In the genomic region with DNA sequence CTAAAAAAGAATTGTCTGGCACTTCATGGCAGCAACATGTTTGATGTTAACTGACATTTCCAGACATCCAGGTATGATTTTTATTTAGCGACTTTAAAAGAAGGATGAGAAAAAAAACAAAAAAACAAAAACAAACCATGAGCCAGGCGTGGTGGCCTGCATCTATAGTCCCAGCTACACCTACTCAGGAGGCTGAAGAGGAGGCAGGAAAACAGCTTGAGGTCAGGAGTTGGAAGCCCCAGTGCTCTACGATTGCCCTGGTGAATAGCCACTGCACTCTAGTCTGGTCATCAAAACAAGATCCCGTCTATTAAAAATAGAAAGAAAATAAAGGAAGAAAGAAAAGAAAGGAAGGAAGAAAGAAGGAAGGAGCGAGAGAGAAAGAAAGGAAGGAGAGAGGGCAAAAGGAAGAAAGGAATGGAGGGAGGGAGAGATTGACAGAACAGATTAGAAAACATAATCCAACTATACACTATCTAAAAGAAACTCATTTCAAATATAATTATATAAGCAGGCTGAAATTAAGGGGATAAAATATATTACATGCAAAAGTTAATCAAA, we compare ENCODE assay signal across 18 cellular contexts.
DNase-seq lines count a peak whose midpoint lies in the region; ATAC-seq and TF ChIP-seq lines count a peak whose summit lies in the region.
"Had no signal": no experiment of that assay in that cellular context is flagged by ENCODE, and none has a peak within 500 bp of the region (broad histone marks: within the 10 kb centered on the region; RNA-seq: fewer than 3 reads in every experiment).

No MANE protein-coding gene starts in this region.

- H3K9ac ChIP-seq in SK-N-SH: no peak overlapping the region

- H3K4me3 ChIP-seq in SK-N-SH (ENCODE audit: low read depth in 2 of 2, low read length in 1 of 2) (no peak overlapping the region), GM23338 (peak overlapping the region; percentile 12; the same call in 1 of the 2 replicates)
- H3K4me3 ChIP-seq: cardiac muscle cell, ovary, Peyer's patch, skin epidermis, upper lobe of left lung had no signal

- H3K27ac Mint-ChIP-seq in GM23338: no peak overlapping the region
- H3K27ac Mint-ChIP-seq in T-helper 17 cell: peak overlapping the region; percentile 44
- H3K27ac Mint-ChIP-seq in memory B cell: peak overlapping the region; percentile 65

- H3K9me3 Mint-ChIP-seq in GM23338: peaks cover 20% of the 10 kb centered on the region
- H3K9me3 Mint-ChIP-seq in memory B cell: peaks cover 30% of the 10 kb centered on the region

- H3K27ac ChIP-seq in SK-N-SH (ENCODE audit: low read depth in 2 of 2, low read length in 1 of 2) (no peak overlapping the region), GM23338 (ENCODE audit: low read depth) (no peak overlapping the region)
- H3K27ac ChIP-seq: cardiac muscle cell, ovary, Peyer's patch, skin epidermis, upper lobe of left lung had no signal

- 7% methylated on average over 5 of the region's 5 CpGs for WGBS in SK-N-SH (ENCODE audit: low lambda C conversion rate)

- TF ChIP-seq RAD21 in SK-N-SH (IDR thresholded peaks at IDR 0.05; ENCODE audit: low read length): no peak

- H3F3A ChIP-seq in SK-N-SH (replicated peaks; ENCODE audit: insufficient read depth): no peaks in the 10 kb centered on the region
- H3F3A ChIP-seq in GM23338 (replicated peaks; ENCODE audit: low read depth): peaks cover 34% of the 10 kb centered on the region

- H4K20me1 ChIP-seq in SK-N-SH (ENCODE audit: insufficient read depth): no peaks in the 10 kb centered on the region
- H4K20me1 ChIP-seq in GM23338 (replicated peaks; ENCODE audit: insufficient read depth): peaks cover 33% of the 10 kb centered on the region

- TF ChIP-seq EP300 in SK-N-SH (IDR thresholded peaks at IDR 0.05; ENCODE audit: borderline replicate concordance in 1 of 2, low read depth in 1 of 2, low read length in 1 of 2): no peak

- H3K4me1 Mint-ChIP-seq in GM23338 (peaks cover 36% of the 10 kb centered on the region), T-helper 17 cell (no peaks in the 10 kb centered on the region), memory B cell (peaks cover 7% of the 10 kb centered on the region)

- H3K27me3 ChIP-seq in SK-N-SH (ENCODE audit: insufficient read depth) (peaks cover 77% of the 10 kb centered on the region), GM23338 (ENCODE audit: insufficient read depth) (peaks cover 100% of the 10 kb centered on the region)
- H3K27me3 ChIP-seq: ovary had no signal

- H3K4me1 ChIP-seq in SK-N-SH (ENCODE audit: control insufficient read depth in 1 of 2, insufficient read depth in 2 of 2, low read depth in 1 of 2, low read length in 1 of 2) (0 out of 4 replicates have a peak, but pooled peaks cover 0 to 4% of the 10 kb centered on the region in 2 experiments), GM23338 (ENCODE audit: insufficient read depth) (peaks cover 49% of the 10 kb centered on the region)
- H3K4me1 ChIP-seq: Peyer's patch had no signal

- H3K79me2 ChIP-seq in SK-N-SH (ENCODE audit: insufficient read depth): no peaks in the 10 kb centered on the region
- H3K79me2 ChIP-seq in GM23338 (replicated peaks; ENCODE audit: insufficient read depth): no peaks in the 10 kb centered on the region

- H2AFZ ChIP-seq in SK-N-SH (ENCODE audit: low read depth): 0 out of 2 replicates have a peak overlapping the region, but pooled peaks have one; percentile 47
- H2AFZ ChIP-seq in GM23338: no peak overlapping the region

- H3K4me3 Mint-ChIP-seq in GM23338 (peak overlapping the region; percentile 9; the same call in 1 of the 3 replicates), T-helper 17 cell (peak overlapping the region; percentile 46), memory B cell (peak overlapping the region; percentile 9)

- TF ChIP-seq CTCF in SK-N-SH (IDR thresholded peaks at IDR 0.05) (no peak), GM23338 (conservative IDR thresholded peaks at IDR 0.05; ENCODE audit: low read depth in 2 of 2) (no peak), GM20000 (IDR thresholded peaks at IDR 0.05; ENCODE audit: extremely low read depth, missing control alignments) (no peak)

- H3K36me3 ChIP-seq in SK-N-SH (replicated peaks in 1 of 2; ENCODE audit: control insufficient read depth in 1 of 2, insufficient read depth in 2 of 2, low read length in 1 of 2) (no peaks in the 10 kb centered on the region), GM23338 (ENCODE audit: insufficient read depth) (no peaks in the 10 kb centered on the region)
- H3K36me3 ChIP-seq: cardiac muscle cell, ovary, Peyer's patch, upper lobe of left lung had no signal

- no peaks in the 10 kb centered on the region for H3K9me3 ChIP-seq in SK-N-SH
- H3K9me3 ChIP-seq in T-helper 17 cell (ENCODE audit: control insufficient read depth, low read length, poor library complexity, severe bottlenecking): peaks cover 15% of the 10 kb centered on the region
- H3K9me3 ChIP-seq: upper lobe of left lung had no signal

- no peak for DNase-seq in SK-N-SH
- no peak for DNase-seq in GM23338 (ENCODE audit: low spot score)
- DNase-seq in T-helper 17 cell: no peak
- no peak for DNase-seq in memory B cell (ENCODE audit: low spot score in 2 of 2)
- DNase-seq in GM20000 (ENCODE audit: low spot score): no peak
- DNase-seq: hippocampal formation, left colon, NCI-H187, NCI-H510A, ovary, Peyer's patch, upper lobe of left lung had no signal

- H3K27me3 Mint-ChIP-seq in GM23338 (ENCODE audit: insufficient read depth, low read depth, poor library complexity): peaks cover 98% of the 10 kb centered on the region
- H3K27me3 Mint-ChIP-seq in T-helper 17 cell: peaks cover 64% of the 10 kb centered on the region
- H3K27me3 Mint-ChIP-seq in memory B cell: peaks cover 45% of the 10 kb centered on the region

- H3K4me2 ChIP-seq in SK-N-SH (peak overlapping the region; percentile 24; the same call in 1 of the 2 replicates), GM23338 (0 out of 2 replicates have a peak overlapping the region, but pooled peaks have one; percentile 20)

- H3K36me3 Mint-ChIP-seq in GM23338 (ENCODE audit: low read depth) (peaks cover 3% of the 10 kb centered on the region; the same call in 2 of the 3 replicates), T-helper 17 cell (ENCODE audit: low read depth) (peaks cover 6% of the 10 kb centered on the region), memory B cell (peaks cover 7% of the 10 kb centered on the region)

- ATAC-seq in SK-N-SH treated with all-trans-retinoic acid at 6 μM for 48 hours (no peak), GM23338 (no peak), T-helper 17 cell (no peak), memory B cell (ENCODE audit: low read depth) (no peak), GM21526 (IDR thresholded peaks at IDR 0.05; ENCODE audit: low FRiP score, unreplicated experiment) (no peak), GM21786 (IDR thresholded peaks at IDR 0.05; ENCODE audit: unreplicated experiment) (no peak)
- ATAC-seq: activated CD4-positive, CD25-positive, alpha-beta regulatory T cell treated with anti-CD3 and anti-CD28 coated beads, Interleukin-2, amount 50 U/mL, for 24 hours; left colon had no signal

- no peaks in the 10 kb centered on the region for H3K9me2 ChIP-seq in SK-N-SH
- no peaks in the 10 kb centered on the region for H3K9me2 ChIP-seq in GM23338 (ENCODE audit: insufficient read depth)

- CTCF ChIA-PET in SK-N-SH (lab: Yijun Ruan, JAX): no interaction called here

- POLR2A ChIA-PET in SK-N-SH (lab: Yijun Ruan, JAX): no interaction called here

TF ChIP-seq in SK-N-SH, 30 proteins besides CTCF, POLR2A, EP300 and RAD21 (continues in another document):
- no peak for TF ChIP-seq RCOR1 (IDR thresholded peaks at IDR 0.05; ENCODE audit: low read length)
- no peak for TF ChIP-seq GATA2 (CRISPR knock-in tag; IDR thresholded peaks at IDR 0.05)
- TF ChIP-seq, protein P1, sequence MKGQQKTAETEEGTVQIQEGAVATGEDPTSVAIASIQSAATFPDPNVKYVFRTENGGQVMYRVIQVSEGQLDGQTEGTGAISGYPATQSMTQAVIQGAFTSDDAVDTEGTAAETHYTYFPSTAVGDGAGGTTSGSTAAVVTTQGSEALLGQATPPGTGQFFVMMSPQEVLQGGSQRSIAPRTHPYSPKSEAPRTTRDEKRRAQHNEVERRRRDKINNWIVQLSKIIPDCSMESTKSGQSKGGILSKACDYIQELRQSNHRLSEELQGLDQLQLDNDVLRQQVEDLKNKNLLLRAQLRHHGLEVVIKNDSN (IDR thresholded peaks at IDR 0.05; ENCODE audit: borderline replicate concordance, low read depth): no peak
- no peak for TF ChIP-seq ELF1 (IDR thresholded peaks at IDR 0.05)
- TF ChIP-seq MEF2A (IDR thresholded peaks at IDR 0.05; ENCODE audit: borderline replicate concordance, low read depth): no peak

TF ChIP-seq in SK-N-SH treated with all-trans-retinoic acid at 6 μM for 48 hours, 23 proteins besides CTCF, POLR2A, EP300 and RAD21 (continues in another document):
- TF ChIP-seq TCF4 (CRISPR knock-in tag; IDR thresholded peaks at IDR 0.05; ENCODE audit: borderline replicate concordance): no peak
- no peak for TF ChIP-seq ZNF8 (CRISPR knock-in tag; IDR thresholded peaks at IDR 0.05)
- no peak for TF ChIP-seq RARB (CRISPR knock-in tag; IDR thresholded peaks at IDR 0.05)
- no peak for TF ChIP-seq ZNF565 (CRISPR knock-in tag; conservative IDR thresholded peaks at IDR 0.05; ENCODE audit: low read depth)

TF ChIP-seq in GM23338, 12 proteins besides CTCF, POLR2A, EP300 and RAD21 (continues in another document):
- no peak for TF ChIP-seq EZH2phosphoT487 (IDR thresholded peaks at IDR 0.05; ENCODE audit: unreplicated experiment)
- TF ChIP-seq, protein P2, sequence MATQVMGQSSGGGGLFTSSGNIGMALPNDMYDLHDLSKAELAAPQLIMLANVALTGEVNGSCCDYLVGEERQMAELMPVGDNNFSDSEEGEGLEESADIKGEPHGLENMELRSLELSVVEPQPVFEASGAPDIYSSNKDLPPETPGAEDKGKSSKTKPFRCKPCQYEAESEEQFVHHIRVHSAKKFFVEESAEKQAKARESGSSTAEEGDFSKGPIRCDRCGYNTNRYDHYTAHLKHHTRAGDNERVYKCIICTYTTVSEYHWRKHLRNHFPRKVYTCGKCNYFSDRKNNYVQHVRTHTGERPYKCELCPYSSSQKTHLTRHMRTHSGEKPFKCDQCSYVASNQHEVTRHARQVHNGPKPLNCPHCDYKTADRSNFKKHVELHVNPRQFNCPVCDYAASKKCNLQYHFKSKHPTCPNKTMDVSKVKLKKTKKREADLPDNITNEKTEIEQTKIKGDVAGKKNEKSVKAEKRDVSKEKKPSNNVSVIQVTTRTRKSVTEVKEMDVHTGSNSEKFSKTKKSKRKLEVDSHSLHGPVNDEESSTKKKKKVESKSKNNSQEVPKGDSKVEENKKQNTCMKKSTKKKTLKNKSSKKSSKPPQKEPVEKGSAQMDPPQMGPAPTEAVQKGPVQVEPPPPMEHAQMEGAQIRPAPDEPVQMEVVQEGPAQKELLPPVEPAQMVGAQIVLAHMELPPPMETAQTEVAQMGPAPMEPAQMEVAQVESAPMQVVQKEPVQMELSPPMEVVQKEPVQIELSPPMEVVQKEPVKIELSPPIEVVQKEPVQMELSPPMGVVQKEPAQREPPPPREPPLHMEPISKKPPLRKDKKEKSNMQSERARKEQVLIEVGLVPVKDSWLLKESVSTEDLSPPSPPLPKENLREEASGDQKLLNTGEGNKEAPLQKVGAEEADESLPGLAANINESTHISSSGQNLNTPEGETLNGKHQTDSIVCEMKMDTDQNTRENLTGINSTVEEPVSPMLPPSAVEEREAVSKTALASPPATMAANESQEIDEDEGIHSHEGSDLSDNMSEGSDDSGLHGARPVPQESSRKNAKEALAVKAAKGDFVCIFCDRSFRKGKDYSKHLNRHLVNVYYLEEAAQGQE (IDR thresholded peaks at IDR 0.05; ENCODE audit: unreplicated experiment): no peak
- peak; percentile 55 for TF ChIP-seq EZH2 (IDR thresholded peaks at IDR 0.05; ENCODE audit: low read depth, unreplicated experiment)
